28 cellular contexts compared by ENCODE assay signal in the genomic region with DNA sequence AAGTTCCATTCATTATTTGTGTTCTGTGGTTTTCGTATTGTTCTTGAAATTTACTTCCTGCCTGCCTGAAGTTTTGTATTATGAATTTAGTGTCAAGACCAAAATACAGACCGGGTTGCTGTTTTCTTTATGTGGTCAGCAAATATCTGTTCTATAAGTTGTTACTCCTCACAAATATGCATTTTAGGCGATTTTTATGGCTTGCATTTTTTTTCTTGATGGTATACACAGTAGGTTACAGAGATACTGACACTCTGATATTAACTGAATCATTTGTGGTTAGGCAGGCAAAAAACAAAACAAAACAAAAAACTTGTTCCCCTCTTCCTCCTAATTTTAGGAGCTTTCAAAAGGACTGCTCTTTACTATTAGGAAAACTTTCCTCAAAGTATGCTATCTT. TPM values are rescaled to one million over a fixed set of nuclear protein-coding genes. Genes with fewer than 3 reads are reported as not detected.
DNase-seq lines count a peak whose midpoint lies in the region; ATAC-seq and TF ChIP-seq lines count a peak whose summit lies in the region.
"Had no signal": no experiment of that assay in that cellular context is flagged by ENCODE, and none has a peak within 500 bp of the region (broad histone marks: within the 10 kb centered on the region; RNA-seq: fewer than 3 reads in every experiment).

No MANE protein-coding gene starts in this region.

- H3K79me2 ChIP-seq in osteoblast (ENCODE audit: insufficient read depth, low read length): no peaks in the 10 kb centered on the region

- peak overlapping the region; percentile 0 for H2AFZ ChIP-seq in osteoblast (ENCODE audit: low read length)

- H3K4me2 ChIP-seq in BLaER1 (peak overlapping the region; percentile 61), osteoblast (ENCODE audit: insufficient read depth, low read length) (peak overlapping the region; percentile 2)

- no peaks in the 10 kb centered on the region for H3K27me3 ChIP-seq in BLaER1
- no peaks in the 10 kb centered on the region for H3K27me3 ChIP-seq in osteoblast (ENCODE audit: insufficient read depth, low read length)
- H3K27me3 ChIP-seq in tibial nerve: no peaks in the 10 kb centered on the region
- H3K27me3 ChIP-seq: gastroesophageal sphincter, pancreas, Peyer's patch, upper lobe of right lung had no signal

- H3K4me3 ChIP-seq in BLaER1: no peak overlapping the region
- H3K4me3 ChIP-seq in Jurkat, Clone E6-1 (ENCODE audit: low read length): no peak overlapping the region
- H3K4me3 ChIP-seq in osteoblast (ENCODE audit: insufficient read depth, low read length): no peak overlapping the region
- H3K4me3 ChIP-seq in tibial nerve: no peak overlapping the region
- H3K4me3 ChIP-seq: gastroesophageal sphincter, lung, pancreas, Peyer's patch, upper lobe of right lung had no signal

- H4K20me1 ChIP-seq in BLaER1: no peaks in the 10 kb centered on the region
- no peaks in the 10 kb centered on the region for H4K20me1 ChIP-seq in osteoblast (ENCODE audit: insufficient read depth, low read length)

- WGBS in tibial nerve, 2 donors: 14 to 15% methylated on average over 3 of the region's 3 CpGs

- peaks cover 20% of the 10 kb centered on the region for H3K4me1 ChIP-seq in BLaER1
- H3K4me1 ChIP-seq in osteoblast (ENCODE audit: insufficient read depth, low read length): peaks cover 5% of the 10 kb centered on the region
- H3K4me1 ChIP-seq in tibial nerve: peaks cover 0 to 19% (median 2%) of the 10 kb centered on the region in 4 donors
- H3K4me1 ChIP-seq: gastroesophageal sphincter had no signal

- H3K9ac ChIP-seq in BLaER1: peak overlapping the region; percentile 33; the same call in 1 of the 2 replicates

- H3K9me3 ChIP-seq in BLaER1 (no peaks in the 10 kb centered on the region), osteoblast (ENCODE audit: low read depth, low read length) (no peaks in the 10 kb centered on the region), tibial nerve (peaks cover 0 to 3% (median 0%) of the 10 kb centered on the region in 4 donors)
- H3K9me3 ChIP-seq: gastroesophageal sphincter, pancreas, Peyer's patch, upper lobe of right lung had no signal

- TF ChIP-seq CTCF in osteoblast (IDR thresholded peaks at IDR 0.05; ENCODE audit: extremely low read depth, low read depth, low read length) (no peak), tibial nerve (IDR thresholded peaks at IDR 0.05) (no peak)

- TF ChIP-seq POLR2A in tibial nerve (IDR thresholded peaks at IDR 0.05): no peak

- H3K27ac ChIP-seq in BLaER1 (peak overlapping the region; percentile 65), osteoblast (ENCODE audit: low read depth, low read length) (no peak overlapping the region), tibial nerve (peak overlapping the region in 2 of 4 donors; percentile 30 to 36)
- H3K27ac ChIP-seq: gastroesophageal sphincter, pancreas, Peyer's patch, upper lobe of right lung, WERI-Rb-1 had no signal

- no peak for ATAC-seq in HG03139 (IDR thresholded peaks at IDR 0.05; ENCODE audit: unreplicated experiment)
- ATAC-seq: gastroesophageal sphincter; left cardiac atrium; natural killer cell treated with Interleukin-12 subunit alpha and Interleukin-12 subunit beta and Interleukin-15 and Interleukin-18, amount 100 ng/mL, for 72 hours; pancreas; upper lobe of right lung had no signal

- no peak for TF ChIP-seq EP300 in tibial nerve (IDR thresholded peaks at IDR 0.05)

- H3K36me3 ChIP-seq in BLaER1 (no peaks in the 10 kb centered on the region), osteoblast (ENCODE audit: insufficient read depth, low read length) (no peaks in the 10 kb centered on the region), tibial nerve (peaks cover 0 to 5% (median 0%) of the 10 kb centered on the region in 3 donors)
- H3K36me3 ChIP-seq: gastroesophageal sphincter, pancreas, Peyer's patch, upper lobe of right lung, WERI-Rb-1 had no signal

- DNase-seq in Jurkat, Clone E6-1 (ENCODE audit: low read depth, low spot score): peak; percentile 2
- peak; percentile 4 for DNase-seq in dermis blood vessel endothelial cell
- DNase-seq in osteoblast (ENCODE audit: insufficient read length, low spot score, missing footprints): no peak
- DNase-seq in CD1c-positive myeloid dendritic cell (ENCODE audit: extremely low spot score): no peak
- no peak for DNase-seq in tibial nerve (ENCODE audit: low spot score in 2 of 2)
- DNase-seq in DMS79 (lab: John Stamatoyannopoulos, UW): no peak
- DNase-seq: activated CD4-positive, alpha-beta T cell treated with anti-CD3 and anti-CD28 coated beads, Interleukin-2, amount 10 ng/mL, durations not matched to agents 7 days and 5 days; activated effector memory CD4-positive, alpha-beta T cell treated with Interleukin-2 at 50 U/mL for 16 hours; activated T-cell treated with anti-CD3 and anti-CD28 coated beads, Interleukin-2, amount 50 U/mL, for 1 hour; GF-D8; GOT3; hippocampal formation; left cardiac atrium; NCI-H146; NCI-H345; NCI-H69; pancreas; Peyer's patch; retina; SIG-M5; stimulated activated naive CD4-positive, alpha-beta T cell; upper lobe of right lung; WERI-Rb-1 had no signal

RNA-seq across cellular contexts. Expression of a gene that starts 52.6 kb away (rescaled TPM):
- 7.9 TPM for polyA plus RNA-seq in Jurkat, Clone E6-1 (2012; ENCODE audit: insufficient read depth, insufficient read length)
- total RNA-seq in dermis blood vessel endothelial cell (27.4 and 28.2 TPM in 2 replicates), osteoblast (31.5 and 32.7 TPM in 2 replicates), tibial nerve (10 to 100 TPM; 26.4 to 48.1 (median 44.8) TPM)

Comparison
In these comparisons a context has a peak if more than half of its experiments do, and no peak if none do; other contexts are left out.
1. DNase-seq: peak in Jurkat, Clone E6-1 (single experiment) and dermis blood vessel endothelial cell (single experiment); none in osteoblast (single experiment), CD1c-positive myeloid dendritic cell (single experiment), tibial nerve (0 of 2) and DMS79 (single experiment).